In genomic region chr2:65370387-65371093, GRCh38 we compare ENCODE assay signal across 1 cellular context.
TF ChIP-seq lines count a peak whose summit lies in the region.

No MANE protein-coding gene starts in this region.

TF ChIP-seq in HepG2, 621 proteins besides CTCF, POLR2A, EP300 and RAD21 (continued from another document and continues in another):
- TF ChIP-seq CEBPZ (IDR thresholded peaks at IDR 0.05; ENCODE audit: low read length), result no peak
- TF ChIP-seq ZNF326 (CRISPR knock-in tag; IDR thresholded peaks at IDR 0.05; ENCODE audit: borderline replicate concordance), result no peak
- no peak for TF ChIP-seq ZNF563 (CRISPR knock-in tag; IDR thresholded peaks at IDR 0.05)
- TF ChIP-seq ISX (CRISPR knock-in tag; conservative IDR thresholded peaks at IDR 0.05), result no peak
- TF ChIP-seq ZNF607 (CRISPR knock-in tag; IDR thresholded peaks at IDR 0.05; ENCODE audit: borderline replicate concordance), result peak; percentile 77; the same call in 1 of the 2 replicates
- no peak for TF ChIP-seq RNF219 (CRISPR knock-in tag; IDR thresholded peaks at IDR 0.05)
- no peak for TF ChIP-seq PRDM15 (CRISPR knock-in tag; IDR thresholded peaks at IDR 0.05)
- TF ChIP-seq ZNF782 (CRISPR knock-in tag; IDR thresholded peaks at IDR 0.05; ENCODE audit: borderline replicate concordance), result no peak; the same call in 1 of the 2 replicates
- TF ChIP-seq DDIT3 (CRISPR knock-in tag; IDR thresholded peaks at IDR 0.05), result no peak
- TF ChIP-seq ZGPAT (CRISPR knock-in tag; IDR thresholded peaks at IDR 0.05), result peak; percentile 63
- TF ChIP-seq EEA1 (CRISPR knock-in tag; IDR thresholded peaks at IDR 0.05; ENCODE audit: borderline replicate concordance), result no peak
- no peak for TF ChIP-seq ZNF383 (CRISPR knock-in tag; IDR thresholded peaks at IDR 0.05; ENCODE audit: borderline replicate concordance)
- TF ChIP-seq JUN (CRISPR knock-in tag; IDR thresholded peaks at IDR 0.05), result no peak
- no peak for TF ChIP-seq IKZF4 (CRISPR knock-in tag; IDR thresholded peaks at IDR 0.05; ENCODE audit: borderline replicate concordance, low read depth, not compliant biosample characterization)
- no peak for TF ChIP-seq TBL1XR1 (IDR thresholded peaks at IDR 0.05; ENCODE audit: borderline replicate concordance, low read length, partially characterized antibody)
- TF ChIP-seq ZNF329 (CRISPR knock-in tag; IDR thresholded peaks at IDR 0.05; ENCODE audit: low read depth), result no peak
- TF ChIP-seq ZBTB39 (CRISPR knock-in tag; IDR thresholded peaks at IDR 0.05), result no peak; the same call in 1 of the 2 replicates
- TF ChIP-seq PAX8 (CRISPR knock-in tag; IDR thresholded peaks at IDR 0.05; ENCODE audit: borderline replicate concordance), result no peak
- no peak for TF ChIP-seq ARHGAP35 (CRISPR knock-in tag; IDR thresholded peaks at IDR 0.05; ENCODE audit: borderline replicate concordance)
- TF ChIP-seq ZNF496 (CRISPR knock-in tag; IDR thresholded peaks at IDR 0.05; ENCODE audit: insufficient replicate concordance), result no peak
- no peak for TF ChIP-seq MEIS1 (CRISPR knock-in tag; IDR thresholded peaks at IDR 0.05; ENCODE audit: borderline replicate concordance)
- no peak for TF ChIP-seq ZC3H4 (CRISPR knock-in tag; IDR thresholded peaks at IDR 0.05; ENCODE audit: borderline replicate concordance)
- no peak for TF ChIP-seq ZNF569 (CRISPR knock-in tag; IDR thresholded peaks at IDR 0.05; ENCODE audit: borderline replicate concordance)
- no peak for TF ChIP-seq ZNF530 (CRISPR knock-in tag; IDR thresholded peaks at IDR 0.05; ENCODE audit: low read depth)
- TF ChIP-seq BRF2 (CRISPR knock-in tag; IDR thresholded peaks at IDR 0.05), result no peak; the same call in 1 of the 2 replicates
- peak; percentile 27 for TF ChIP-seq ASH2L (IDR thresholded peaks at IDR 0.05; ENCODE audit: insufficient read length, low read depth, low read length)
- TF ChIP-seq HMG20B (CRISPR knock-in tag; conservative IDR thresholded peaks at IDR 0.05), result 0 out of 2 replicates have a peak, but pooled peaks have one; percentile 33
- TF ChIP-seq JUNB (CRISPR knock-in tag; IDR thresholded peaks at IDR 0.05; ENCODE audit: borderline replicate concordance), result no peak
- TF ChIP-seq ZNF407 (CRISPR knock-in tag; IDR thresholded peaks at IDR 0.05; ENCODE audit: not compliant biosample characterization), result no peak
- TF ChIP-seq ZNF577 (CRISPR knock-in tag; IDR thresholded peaks at IDR 0.05; ENCODE audit: borderline replicate concordance, low read depth), result no peak
- TF ChIP-seq PRMT3 (CRISPR knock-in tag; IDR thresholded peaks at IDR 0.05; ENCODE audit: borderline replicate concordance, low read depth), result no peak
- no peak for TF ChIP-seq SETDB1 (CRISPR knock-in tag; IDR thresholded peaks at IDR 0.05; ENCODE audit: borderline replicate concordance)
- TF ChIP-seq ZFP36L2 (CRISPR knock-in tag; IDR thresholded peaks at IDR 0.05), result no peak
- peak; percentile 66; the same call in 1 of the 2 replicates for TF ChIP-seq KMT2A (CRISPR knock-in tag; IDR thresholded peaks at IDR 0.05)
- no peak for TF ChIP-seq MATR3 (CRISPR knock-in tag; IDR thresholded peaks at IDR 0.05)
- no peak for TF ChIP-seq NFE2 (CRISPR knock-in tag; IDR thresholded peaks at IDR 0.05)
